ENCODE assay signal across 9 cellular contexts in the genomic region with DNA sequence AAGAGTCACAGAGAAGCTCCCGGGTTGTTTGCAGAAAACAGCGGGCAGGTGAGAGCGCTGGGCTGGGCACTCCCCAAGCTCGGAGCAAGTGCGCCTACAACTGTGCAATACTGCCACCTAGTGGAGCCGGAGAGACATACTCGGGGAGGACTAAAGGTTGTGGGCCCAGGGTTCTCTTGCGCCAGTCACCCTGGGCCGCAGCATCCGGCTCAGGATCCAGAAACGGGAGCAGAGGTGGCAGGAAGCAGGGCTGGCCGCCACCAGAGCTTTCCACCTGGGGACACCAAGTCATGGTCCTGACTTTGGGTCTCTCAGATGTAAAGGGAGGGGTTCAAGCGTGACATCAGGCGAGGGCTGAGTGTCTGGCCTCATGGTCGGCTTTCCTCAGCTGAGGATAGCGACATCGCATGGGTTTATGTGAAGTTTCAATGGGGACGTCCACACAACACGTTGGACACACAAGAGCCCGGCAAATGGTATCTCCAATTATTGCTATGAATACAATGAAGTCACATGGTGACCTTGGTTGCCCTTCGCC. TPM values are rescaled to one million over a fixed set of nuclear protein-coding genes. Genes with fewer than 3 reads are reported as not detected.
DNase-seq lines count a peak whose midpoint lies in the region; ATAC-seq, FAIRE-seq and TF ChIP-seq lines count a peak whose summit lies in the region.
"Had no signal": no experiment of that assay in that cellular context is flagged by ENCODE, and none has a peak within 500 bp of the region (broad histone marks: within the 10 kb centered on the region; RNA-seq: fewer than 3 reads in every experiment).

No MANE protein-coding gene starts in this region.

- 39% methylated on average over 13 of the region's 21 CpGs for WGBS in HepG2 (ENCODE audit: low lambda C conversion rate)

- no TSS peak for BruUV-seq in HepG2 (replicated peaks; lab: Mats Ljungman, UMichigan)

- intact Hi-C loops in HepG2 (cut with micrococcal nuclease; ENCODE audit: unreplicated experiment): no loop called here

- POLR2A ChIA-PET in activated CD4-positive, alpha-beta T cell treated with anti-CD3 and anti-CD28 coated beads, Interleukin-2, amount 10 ng/mL, durations not matched to agents 7 days and 5 days (lab: Charles Lee): interaction anchor here (1.0 kb wide), 1 partner anchor 13 kb away, joined by 3 read pairs; no protein-coding TSS in a partner anchor
- POLR2A ChIA-PET in HepG2 (lab: Yijun Ruan, JAX): interaction anchor here (0.6 kb wide), 1 partner anchor 118 kb away, joined by 3 read pairs; no protein-coding TSS in a partner anchor

- peak; percentile 44 for FAIRE-seq in HepG2 (lab: Jason Lieb, UNC)
- FAIRE-seq: islet of Langerhans had no signal

- H3K27ac Mint-ChIP-seq in activated CD4-positive, alpha-beta T cell treated with anti-CD3 and anti-CD28 coated beads, Interleukin-2, amount 10 ng/mL, durations not matched to agents 7 days and 5 days: no peak overlapping the region

- H3K4me1 Mint-ChIP-seq in activated CD4-positive, alpha-beta T cell treated with anti-CD3 and anti-CD28 coated beads, Interleukin-2, amount 10 ng/mL, durations not matched to agents 7 days and 5 days: peaks cover 7% of the 10 kb centered on the region

- CTCF ChIA-PET in activated CD4-positive, alpha-beta T cell treated with anti-CD3 and anti-CD28 coated beads, Interleukin-2, amount 10 ng/mL, durations not matched to agents 7 days and 5 days (lab: Charles Lee): interaction anchor here (0.6 to 1.3 kb wide), 12 partner anchors 15 to 384 kb away, joined by 3 to 5 read pairs (median 3); no protein-coding TSS in a partner anchor
- CTCF ChIA-PET in HepG2 (lab: Yijun Ruan, JAX; ENCODE audit: low intra/inter-chr PET ratio, low total read pairs): interaction anchor here (1.1 to 1.3 kb wide), 4 partner anchors 16 to 253 kb away, joined by 3 to 5 read pairs (median 4); no protein-coding TSS in a partner anchor

- no peak for TF ChIP-seq POLR2A in HepG2 (IDR thresholded peaks at IDR 0.05; ENCODE audit: insufficient read depth in 1 of 2, low read depth in 2 of 2, low read length in 2 of 2)

- H3K36me3 ChIP-seq in GM06990 (ENCODE audit: control insufficient read depth, insufficient read depth, low read length): no peaks in the 10 kb centered on the region
- H3K36me3 ChIP-seq in HepG2 (replicated peaks in 1 of 2; ENCODE audit: control insufficient read depth in 1 of 2, insufficient read depth in 2 of 2, low read length in 2 of 2): no peaks in the 10 kb centered on the region

- no peak overlapping the region for H3K9ac ChIP-seq in HepG2 (ENCODE audit: insufficient read depth, low read depth, low read length)

- no peaks in the 10 kb centered on the region for H3K36me3 Mint-ChIP-seq in activated CD4-positive, alpha-beta T cell treated with anti-CD3 and anti-CD28 coated beads, Interleukin-2, amount 10 ng/mL, durations not matched to agents 7 days and 5 days (ENCODE audit: low read depth)

- DNase-seq in GM06990 (ENCODE audit: extremely low read depth, insufficient read length) (peak; percentile 55), NCI-H526 (lab: John Stamatoyannopoulos, UW) (peak; percentile 79 to 96), dedifferentiated amniotic fluid mesenchymal stem cell (ENCODE audit: extremely low spot score) (peak; percentile 74), HepG2 (ENCODE audit: low spot score) (peak; percentile 74)
- peak; percentile 89 for DNase-seq in activated CD4-positive, alpha-beta T cell treated with anti-CD3 and anti-CD28 coated beads, Interleukin-2, amount 10 ng/mL, durations not matched to agents 7 days and 5 days
- DNase-seq in stimulated activated CD4-positive, alpha-beta T cell treated with anti-CD3 and anti-CD28 coated beads, TNF-alpha, amount 100 ng/mL, for 1 hour (ENCODE audit: low read depth in 3 of 3, low spot score in 1 of 3): peak; percentile 29 to 46 (median 39)

- H3K4me2 ChIP-seq in HepG2 (ENCODE audit: low read depth, low read length): no peak overlapping the region

- H3K9me3 ChIP-seq in HepG2 (ENCODE audit: low read length): no peaks in the 10 kb centered on the region

- no peaks in the 10 kb centered on the region for H3K4me1 ChIP-seq in HepG2 (ENCODE audit: insufficient read depth, low read length)

- no peak overlapping the region for H2AFZ ChIP-seq in HepG2 (ENCODE audit: low read length)

- H3K4me3 ChIP-seq in GM06990 (replicated peaks; ENCODE audit: low read depth, low read length) (no peak overlapping the region), HepG2 (replicated peaks in 1 of 3; ENCODE audit: insufficient read depth in 1 of 3, low read depth in 2 of 3, low read length in 3 of 3) (no peak overlapping the region)

- H3K79me2 ChIP-seq in HepG2 (ENCODE audit: insufficient read depth, low read length): no peaks in the 10 kb centered on the region

- H3K4me3 Mint-ChIP-seq in activated CD4-positive, alpha-beta T cell treated with anti-CD3 and anti-CD28 coated beads, Interleukin-2, amount 10 ng/mL, durations not matched to agents 7 days and 5 days: no peak overlapping the region

- H3K27me3 Mint-ChIP-seq in activated CD4-positive, alpha-beta T cell treated with anti-CD3 and anti-CD28 coated beads, Interleukin-2, amount 10 ng/mL, durations not matched to agents 7 days and 5 days: peaks cover 20% of the 10 kb centered on the region

- TF ChIP-seq CTCF in GM06990 (IDR thresholded peaks at IDR 0.05; ENCODE audit: insufficient read depth, low read length, poor library complexity, severe bottlenecking) (peak; percentile 89), HepG2 (CRISPR knock-in tag; IDR thresholded peaks at IDR 0.05) (peak; percentile 89)

- ATAC-seq in HG03378 (IDR thresholded peaks at IDR 0.05; ENCODE audit: unreplicated experiment) (peak; percentile 81), HepG2 (peak; percentile 100), GM18502 (IDR thresholded peaks at IDR 0.05; ENCODE audit: poor library complexity, unreplicated experiment) (no peak)

- H3K27ac ChIP-seq in HepG2 (ENCODE audit: extremely low read length, insufficient read depth, low read length): no peak overlapping the region

- TF ChIP-seq RAD21 in HepG2 (CRISPR knock-in tag; IDR thresholded peaks at IDR 0.05): peak; percentile 78

- TF ChIP-seq EP300 in HepG2 (IDR thresholded peaks at IDR 0.05; ENCODE audit: low read depth in 2 of 2, low read length in 2 of 2) (no peak), HepG2 (CRISPR knock-in tag; IDR thresholded peaks at IDR 0.05; ENCODE audit: borderline replicate concordance) (no peak)

- no peaks in the 10 kb centered on the region for H4K20me1 ChIP-seq in HepG2 (ENCODE audit: insufficient read depth, low read length)

- in situ Hi-C loops in HepG2 (cut with HindIII; ENCODE audit: extremely low pct_ligation_motif_present, low pct_unique_long_range_greater_than_20kb): no loop called here

- no peaks in the 10 kb centered on the region for H3K9me3 Mint-ChIP-seq in activated CD4-positive, alpha-beta T cell treated with anti-CD3 and anti-CD28 coated beads, Interleukin-2, amount 10 ng/mL, durations not matched to agents 7 days and 5 days

- H3K27me3 ChIP-seq in GM06990 (replicated peaks; ENCODE audit: control insufficient read depth, insufficient read depth, low read length): no peaks in the 10 kb centered on the region
- H3K27me3 ChIP-seq in HepG2 (ENCODE audit: control insufficient read depth in 1 of 2, insufficient read depth in 2 of 2, low read length in 2 of 2): peaks cover 0 to 2% of the 10 kb centered on the region in 2 experiments; a peak in 2 of 5 replicates

RNA-seq across cellular contexts. Expression of a gene that starts 11.2 kb away (rescaled TPM):
- total RNA-seq in activated CD4-positive, alpha-beta T cell treated with anti-CD3 and anti-CD28 coated beads, Interleukin-2, amount 10 ng/mL, durations not matched to agents 7 days and 5 days: not detected
- total RNA-seq in HepG2 (2016; rRNA removed; fragmentation: Illumina TruSeq; extraction: Trizol): not detected in 2 replicates
- total RNA-seq in HepG2 (2016; cell fraction: cytosol; rRNA removed; fragmentation: Illumina TruSeq; extraction: Trizol; ENCODE audit: low read depth): not detected in 2 replicates
- total RNA-seq in HepG2 (2016; cell fraction: insoluble cytoplasmic fraction; rRNA removed; fragmentation: Illumina TruSeq; extraction: Trizol): not detected in 2 replicates
- total RNA-seq in HepG2 (2016; cell fraction: membrane; rRNA removed; fragmentation: Illumina TruSeq; extraction: Trizol): not detected in 2 replicates
- total RNA-seq in HepG2 (2016; cell fraction: nucleus; rRNA removed; fragmentation: Illumina TruSeq; extraction: Trizol): not detected in 2 replicates
- polyA plus RNA-seq in HepG2 (2011; rRNA removed): not detected in 2 replicates
- not detected in 2 replicates for polyA plus RNA-seq in HepG2 (2011; cell fraction: cytosol; rRNA removed)
- polyA plus RNA-seq in HepG2 (2011; cell fraction: nucleus; rRNA removed): not detected in 2 replicates
- not detected in 2 replicates for polyA plus RNA-seq in HepG2 (2012)
- not detected in 2 replicates for polyA plus RNA-seq in HepG2 (2016; cell fraction: cytosol; fragmentation: Illumina TruSeq; extraction: Trizol; ENCODE audit: low read depth)
- polyA plus RNA-seq in HepG2 (2016; cell fraction: insoluble cytoplasmic fraction; fragmentation: Illumina TruSeq; extraction: Trizol; ENCODE audit: low read depth): not detected in 2 replicates
- not detected in 2 replicates for polyA plus RNA-seq in HepG2 (2016; cell fraction: membrane; fragmentation: Illumina TruSeq; extraction: Trizol; ENCODE audit: low read depth)
- not detected in 2 replicates for polyA plus RNA-seq in HepG2 (2016; cell fraction: nucleus; fragmentation: Illumina TruSeq; extraction: Trizol; ENCODE audit: insufficient read depth, low read depth)
- not detected in 2 replicates for polyA minus RNA-seq in HepG2 (2011; rRNA and poly(A)+ RNA removed; ENCODE audit: low replicate concordance)
- polyA minus RNA-seq in HepG2 (2011; cell fraction: cytosol; rRNA and poly(A)+ RNA removed): not detected in 2 replicates
- polyA minus RNA-seq in HepG2 (2011; cell fraction: nucleus; rRNA and poly(A)+ RNA removed): not detected in 2 replicates

RNA-seq across cellular contexts. Expression of a gene that starts 30.5 kb away (rescaled TPM):
- not detected for total RNA-seq in activated CD4-positive, alpha-beta T cell treated with anti-CD3 and anti-CD28 coated beads, Interleukin-2, amount 10 ng/mL, durations not matched to agents 7 days and 5 days
- total RNA-seq in HepG2 (2016; rRNA removed; fragmentation: Illumina TruSeq; extraction: Trizol): not detected in 2 replicates
- not detected in 2 replicates for total RNA-seq in HepG2 (2016; cell fraction: cytosol; rRNA removed; fragmentation: Illumina TruSeq; extraction: Trizol; ENCODE audit: low read depth)
- total RNA-seq in HepG2 (2016; cell fraction: insoluble cytoplasmic fraction; rRNA removed; fragmentation: Illumina TruSeq; extraction: Trizol): not detected in 2 replicates
- total RNA-seq in HepG2 (2016; cell fraction: membrane; rRNA removed; fragmentation: Illumina TruSeq; extraction: Trizol): not detected in 2 replicates
- total RNA-seq in HepG2 (2016; cell fraction: nucleus; rRNA removed; fragmentation: Illumina TruSeq; extraction: Trizol): not detected in 2 replicates
- polyA plus RNA-seq in HepG2 (2011; rRNA removed): not detected in 2 replicates
- not detected in 2 replicates for polyA plus RNA-seq in HepG2 (2011; cell fraction: cytosol; rRNA removed)
- not detected in 2 replicates for polyA plus RNA-seq in HepG2 (2011; cell fraction: nucleus; rRNA removed)
- polyA plus RNA-seq in HepG2 (2012): not detected in 2 replicates
- polyA plus RNA-seq in HepG2 (2016; cell fraction: cytosol; fragmentation: Illumina TruSeq; extraction: Trizol; ENCODE audit: low read depth): not detected in 2 replicates
- not detected in 2 replicates for polyA plus RNA-seq in HepG2 (2016; cell fraction: insoluble cytoplasmic fraction; fragmentation: Illumina TruSeq; extraction: Trizol; ENCODE audit: low read depth)
- polyA plus RNA-seq in HepG2 (2016; cell fraction: membrane; fragmentation: Illumina TruSeq; extraction: Trizol; ENCODE audit: low read depth): not detected in 2 replicates
- not detected in 2 replicates for polyA plus RNA-seq in HepG2 (2016; cell fraction: nucleus; fragmentation: Illumina TruSeq; extraction: Trizol; ENCODE audit: insufficient read depth, low read depth)
- polyA minus RNA-seq in HepG2 (2011; rRNA and poly(A)+ RNA removed; ENCODE audit: low replicate concordance): 0.23 TPM in 1 of 2 replicates, not detected in the other
- not detected in 2 replicates for polyA minus RNA-seq in HepG2 (2011; cell fraction: cytosol; rRNA and poly(A)+ RNA removed)
- not detected in 2 replicates for polyA minus RNA-seq in HepG2 (2011; cell fraction: nucleus; rRNA and poly(A)+ RNA removed)

RNA-seq across cellular contexts. Expression of a gene that starts 47.0 kb away (rescaled TPM):
- total RNA-seq in activated CD4-positive, alpha-beta T cell treated with anti-CD3 and anti-CD28 coated beads, Interleukin-2, amount 10 ng/mL, durations not matched to agents 7 days and 5 days: not detected
- total RNA-seq in HepG2 (2016; rRNA removed; fragmentation: Illumina TruSeq; extraction: Trizol): 0.15 TPM in 1 of 2 replicates, not detected in the other
- not detected in 2 replicates for total RNA-seq in HepG2 (2016; cell fraction: cytosol; rRNA removed; fragmentation: Illumina TruSeq; extraction: Trizol; ENCODE audit: low read depth)
- 0.13 TPM in 1 of 2 replicates, not detected in the other for total RNA-seq in HepG2 (2016; cell fraction: insoluble cytoplasmic fraction; rRNA removed; fragmentation: Illumina TruSeq; extraction: Trizol)
- total RNA-seq in HepG2 (2016; cell fraction: membrane; rRNA removed; fragmentation: Illumina TruSeq; extraction: Trizol): 0.14 TPM in 1 of 2 replicates, not detected in the other
- not detected in 2 replicates for total RNA-seq in HepG2 (2016; cell fraction: nucleus; rRNA removed; fragmentation: Illumina TruSeq; extraction: Trizol)
- 1.6 and 1.8 TPM in 2 replicates for polyA plus RNA-seq in HepG2 (2011; rRNA removed)
- 1.3 and 1.4 TPM in 2 replicates for polyA plus RNA-seq in HepG2 (2011; cell fraction: cytosol; rRNA removed)
- polyA plus RNA-seq in HepG2 (2011; cell fraction: nucleus; rRNA removed): 0.21 and 0.57 TPM in 2 replicates
- polyA plus RNA-seq in HepG2 (2012): 0.13 and 0.44 TPM in 2 replicates
- polyA plus RNA-seq in HepG2 (2016; cell fraction: cytosol; fragmentation: Illumina TruSeq; extraction: Trizol; ENCODE audit: low read depth): 0.14 TPM in 1 of 2 replicates, not detected in the other
- 0.39 TPM in 1 of 2 replicates, not detected in the other for polyA plus RNA-seq in HepG2 (2016; cell fraction: insoluble cytoplasmic fraction; fragmentation: Illumina TruSeq; extraction: Trizol; ENCODE audit: low read depth)
- 0.16 TPM in 1 of 2 replicates, not detected in the other for polyA plus RNA-seq in HepG2 (2016; cell fraction: membrane; fragmentation: Illumina TruSeq; extraction: Trizol; ENCODE audit: low read depth)
- 0.36 and 0.41 TPM in 2 replicates for polyA plus RNA-seq in HepG2 (2016; cell fraction: nucleus; fragmentation: Illumina TruSeq; extraction: Trizol; ENCODE audit: insufficient read depth, low read depth)
- 1.2 TPM in 1 of 2 replicates, not detected in the other for polyA minus RNA-seq in HepG2 (2011; rRNA and poly(A)+ RNA removed; ENCODE audit: low replicate concordance)
- 0.69 TPM in 1 of 2 replicates, not detected in the other for polyA minus RNA-seq in HepG2 (2011; cell fraction: cytosol; rRNA and poly(A)+ RNA removed)
- polyA minus RNA-seq in HepG2 (2011; cell fraction: nucleus; rRNA and poly(A)+ RNA removed): not detected in 2 replicates

RNA-seq across cellular contexts. Expression of a gene that starts 49.1 kb away (rescaled TPM):
- total RNA-seq in activated CD4-positive, alpha-beta T cell treated with anti-CD3 and anti-CD28 coated beads, Interleukin-2, amount 10 ng/mL, durations not matched to agents 7 days and 5 days: not detected
- total RNA-seq in HepG2 (2016; rRNA removed; fragmentation: Illumina TruSeq; extraction: Trizol): not detected in 2 replicates
- total RNA-seq in HepG2 (2016; cell fraction: cytosol; rRNA removed; fragmentation: Illumina TruSeq; extraction: Trizol; ENCODE audit: low read depth): not detected in 2 replicates
- not detected in 2 replicates for total RNA-seq in HepG2 (2016; cell fraction: insoluble cytoplasmic fraction; rRNA removed; fragmentation: Illumina TruSeq; extraction: Trizol)
- total RNA-seq in HepG2 (2016; cell fraction: membrane; rRNA removed; fragmentation: Illumina TruSeq; extraction: Trizol): not detected in 2 replicates
- not detected in 2 replicates for total RNA-seq in HepG2 (2016; cell fraction: nucleus; rRNA removed; fragmentation: Illumina TruSeq; extraction: Trizol)
- polyA plus RNA-seq in HepG2 (2011; rRNA removed): 0.11 TPM in 1 of 2 replicates, not detected in the other
- polyA plus RNA-seq in HepG2 (2011; cell fraction: cytosol; rRNA removed): not detected in 2 replicates
- polyA plus RNA-seq in HepG2 (2011; cell fraction: nucleus; rRNA removed): 0.31 and 0.35 TPM in 2 replicates
- not detected in 2 replicates for polyA plus RNA-seq in HepG2 (2012)
- polyA plus RNA-seq in HepG2 (2016; cell fraction: cytosol; fragmentation: Illumina TruSeq; extraction: Trizol; ENCODE audit: low read depth): not detected in 2 replicates
- polyA plus RNA-seq in HepG2 (2016; cell fraction: insoluble cytoplasmic fraction; fragmentation: Illumina TruSeq; extraction: Trizol; ENCODE audit: low read depth): not detected in 2 replicates
- not detected in 2 replicates for polyA plus RNA-seq in HepG2 (2016; cell fraction: membrane; fragmentation: Illumina TruSeq; extraction: Trizol; ENCODE audit: low read depth)
- polyA plus RNA-seq in HepG2 (2016; cell fraction: nucleus; fragmentation: Illumina TruSeq; extraction: Trizol; ENCODE audit: insufficient read depth, low read depth): not detected in 2 replicates
- not detected in 2 replicates for polyA minus RNA-seq in HepG2 (2011; rRNA and poly(A)+ RNA removed; ENCODE audit: low replicate concordance)
- not detected in 2 replicates for polyA minus RNA-seq in HepG2 (2011; cell fraction: cytosol; rRNA and poly(A)+ RNA removed)
- polyA minus RNA-seq in HepG2 (2011; cell fraction: nucleus; rRNA and poly(A)+ RNA removed): 0.37 and 0.64 TPM in 2 replicates

Comparison
In these comparisons a context has a peak if more than half of its experiments do, and no peak if none do; other contexts are left out.
1. DNase-seq: peak in every context shown above with its lines; median percentile 89 in activated CD4-positive, alpha-beta T cell treated with anti-CD3 and anti-CD28 coated beads, Interleukin-2, amount 10 ng/mL, durations not matched to agents 7 days and 5 days; 88 in NCI-H526; 74 in dedifferentiated amniotic fluid mesenchymal stem cell; 74 in HepG2; 55 in GM06990; 39 in stimulated activated CD4-positive, alpha-beta T cell treated with anti-CD3 and anti-CD28 coated beads, TNF-alpha, amount 100 ng/mL, for 1 hour.